8 cellular contexts compared by ENCODE assay signal in the genomic region with DNA sequence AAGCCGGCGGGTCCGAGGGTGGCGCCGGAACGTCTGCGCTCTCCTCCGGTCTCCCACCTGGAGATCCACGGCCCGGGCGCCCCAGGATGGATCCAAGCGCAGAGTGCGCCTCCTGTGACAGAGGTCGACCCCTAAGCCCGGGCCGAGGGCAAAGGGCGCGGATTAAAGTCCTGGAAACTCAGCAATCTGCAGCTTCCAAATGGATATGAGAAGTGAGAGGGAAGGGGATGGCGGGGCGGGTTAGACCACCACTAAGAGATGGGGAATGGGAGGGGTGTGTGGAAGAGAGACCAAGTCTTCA. TPM values are rescaled to one million over a fixed set of nuclear protein-coding genes. Genes with fewer than 3 reads are reported as not detected.
A peak's percentile ranks its signal among the peaks of the same experiment; 100 is the strongest.
DNase-seq lines count a peak whose midpoint lies in the region; ATAC-seq, FAIRE-seq and TF ChIP-seq lines count a peak whose summit lies in the region.

No MANE protein-coding gene starts in this region.

- H3K9me3 Mint-ChIP-seq in CD8-positive, alpha-beta T cell: no peaks in the 10 kb centered on the region

- H2AFZ ChIP-seq in fibroblast of lung (ENCODE audit: low read length): peak overlapping the region; percentile 69

- peak overlapping the region; percentile 76 for H3K27ac Mint-ChIP-seq in CD8-positive, alpha-beta T cell

- H3K27me3 Mint-ChIP-seq in CD8-positive, alpha-beta T cell (ENCODE audit: low read depth): no peaks in the 10 kb centered on the region

- DNase-seq in CD8-positive, alpha-beta T cell: no peak
- no peak for DNase-seq in RWPE1 (ENCODE audit: low spot score)
- no peak for DNase-seq in fibroblast of lung (ENCODE audit: low read depth in 2 of 2)
- peak in 1 of 6 donors; percentile 82 for DNase-seq in pancreas

- POLR2A ChIA-PET in CD8-positive, alpha-beta T cell (lab: Charles Lee): interaction anchor here (1.0 to 8.0 kb wide), 5 partner anchors 9 to 235 kb away, joined by 3 to 74 read pairs (median 36); a partner anchor contains a TSS
- POLR2A ChIA-PET in RWPE1 (lab: Yijun Ruan, JAX; ENCODE audit: low non-redundant PET): no interaction called here

- no peak for ATAC-seq in CD8-positive, alpha-beta T cell
- ATAC-seq in pancreas (peak in 2 of 4 donors; percentile 5 to 10), HG03175 (IDR thresholded peaks at IDR 0.05; ENCODE audit: unreplicated experiment) (no peak), HG02938 (IDR thresholded peaks at IDR 0.05; ENCODE audit: unreplicated experiment) (no peak), HG02885 (IDR thresholded peaks at IDR 0.05; ENCODE audit: poor library complexity, unreplicated experiment) (no peak), HG03432 (IDR thresholded peaks at IDR 0.05; ENCODE audit: unreplicated experiment) (no peak)

- FAIRE-seq in pancreas (lab: Jason Lieb, UNC): no peak

- intact Hi-C loops in CD8-positive, alpha-beta T cell (cut with DNase I, micrococcal nuclease): loop anchor here in 1 of 2 experiments (10.0 kb wide), 1 partner anchor 451 kb away; no protein-coding TSS in a partner anchor
- intact Hi-C loops in pancreas (cut with DNase I): no loop called here

- H3K27me3 ChIP-seq in CD8-positive, alpha-beta T cell (ENCODE audit: insufficient read depth, low read length): no peaks in the 10 kb centered on the region
- H3K27me3 ChIP-seq in fibroblast of lung (ENCODE audit: control insufficient read depth, insufficient read depth, low read length) (no peaks in the 10 kb centered on the region), pancreas (no peaks in the 10 kb centered on the region)

- CTCF ChIA-PET in CD8-positive, alpha-beta T cell (lab: Charles Lee): interaction anchor here (0.8 to 4.0 kb wide), 5 partner anchors 26 to 269 kb away, joined by 3 to 17 read pairs (median 4); a partner anchor contains a TSS
- CTCF ChIA-PET in RWPE1 (lab: Yijun Ruan, JAX): interaction anchor here (0.7 to 1.8 kb wide), 3 partner anchors 9 to 1297 kb away, joined by 3 to 5 read pairs (median 3); no protein-coding TSS in a partner anchor

- 21 to 28% methylated on average over 18 to 20 of the region's 20 CpGs for WGBS in pancreas, 2 donors

- peaks cover 53% of the 10 kb centered on the region for H3K4me1 ChIP-seq in CD8-positive, alpha-beta T cell (ENCODE audit: insufficient read depth, low read length)
- H3K4me1 ChIP-seq in fibroblast of lung (ENCODE audit: control insufficient read depth, extremely low read depth, insufficient read depth, low read length) (peaks cover 7% of the 10 kb centered on the region), pancreas (peaks cover 0 to 3% (median 0%) of the 10 kb centered on the region in 3 donors)

- H3K4me3 Mint-ChIP-seq in CD8-positive, alpha-beta T cell: peak overlapping the region; percentile 68

- no peaks in the 10 kb centered on the region for H4K20me1 ChIP-seq in fibroblast of lung (ENCODE audit: control insufficient read depth, extremely low read depth, insufficient read depth, low read length)

- peaks cover 23% of the 10 kb centered on the region for H3K36me3 Mint-ChIP-seq in CD8-positive, alpha-beta T cell

- H3K9me3 ChIP-seq in CD8-positive, alpha-beta T cell (ENCODE audit: low read length): no peaks in the 10 kb centered on the region
- no peaks in the 10 kb centered on the region for H3K9me3 ChIP-seq in fibroblast of lung (ENCODE audit: control insufficient read depth, insufficient read depth, low read depth, low read length)
- no peaks in the 10 kb centered on the region for H3K9me3 ChIP-seq in pancreas

- H3K36me3 ChIP-seq in CD8-positive, alpha-beta T cell (ENCODE audit: insufficient read depth, low read length): no peaks in the 10 kb centered on the region
- H3K36me3 ChIP-seq in fibroblast of lung (ENCODE audit: control insufficient read depth, insufficient read depth, low read length): peaks cover 14% of the 10 kb centered on the region
- H3K36me3 ChIP-seq in pancreas: no peaks in the 10 kb centered on the region

- H3K4me1 Mint-ChIP-seq in CD8-positive, alpha-beta T cell (ENCODE audit: low read depth): peaks cover 63% of the 10 kb centered on the region

- peak overlapping the region; percentile 72 for H3K9ac ChIP-seq in fibroblast of lung (ENCODE audit: insufficient read depth, low read length)

- H3K4me2 ChIP-seq in fibroblast of lung (ENCODE audit: extremely low read depth, insufficient read depth, low read length): peak overlapping the region; percentile 90

- TF ChIP-seq CTCF in CD8-positive, alpha-beta T cell (IDR thresholded peaks at IDR 0.05): no peak
- no peak for TF ChIP-seq CTCF in RWPE1 (conservative IDR thresholded peaks at IDR 0.05; ENCODE audit: low read depth)
- TF ChIP-seq CTCF in fibroblast of lung (conservative IDR thresholded peaks at IDR 0.05 in 1 of 2, IDR thresholded peaks at IDR 0.05 in 1 of 2; ENCODE audit: low read depth in 1 of 2, low read length in 2 of 2): no peak
- no peak for TF ChIP-seq CTCF in pancreas (IDR thresholded peaks at IDR 0.05)

- peaks cover 24% of the 10 kb centered on the region for H3K79me2 ChIP-seq in fibroblast of lung (ENCODE audit: control insufficient read depth, insufficient read depth, low read length)

- peak overlapping the region; percentile 57 for H3K4me3 ChIP-seq in CD8-positive, alpha-beta T cell (ENCODE audit: low read depth, low read length)
- H3K4me3 ChIP-seq in fibroblast of lung (replicated peaks in 1 of 4; ENCODE audit: control extremely low read depth in 1 of 4, insufficient read depth in 1 of 4, low read depth in 3 of 4, low read length in 4 of 4) (peak overlapping the region; percentile 60 to 93 (median 87)), pancreas (peak overlapping the region; percentile 53 to 78 (median 73))

- peak overlapping the region; percentile 55 for H3K27ac ChIP-seq in CD8-positive, alpha-beta T cell (ENCODE audit: low read depth, low read length)
- H3K27ac ChIP-seq in RWPE1 (peak overlapping the region; percentile 87), fibroblast of lung (ENCODE audit: insufficient read depth, low read length) (peak overlapping the region; percentile 80), pancreas (no peak overlapping the region)

RNA-seq across cellular contexts. Expression of a gene that starts 0.7 kb away (rescaled TPM):
- total RNA-seq in CD8-positive, alpha-beta T cell: 10 to 100 TPM; 68.0 to 76.4 TPM
- total RNA-seq in fibroblast of lung (30.8 and 53.5 TPM in 2 replicates), pancreas (10 to 100 TPM in 1 of 6 donors, 1 to 10 TPM in 5; 3.8 to 22.4 (median 5.2) TPM)
- polyA plus RNA-seq in fibroblast of lung (30.5 and 37.5 TPM in 2 replicates), pancreas (10 to 100 TPM; 36.3 to 38.2 TPM)
- polyA plus RNA-seq in fibroblast of lung (2012): 47.9 and 58.0 TPM in 2 replicates
- 95.6 and 113 TPM in 2 replicates for polyA minus RNA-seq in fibroblast of lung (ENCODE audit: low replicate concordance)

RNA-seq across cellular contexts. Expression of a gene that starts 15.7 kb away (rescaled TPM):
- 10 to 100 TPM; 22.8 to 23.9 TPM for total RNA-seq in CD8-positive, alpha-beta T cell
- total RNA-seq in fibroblast of lung (7.9 and 8.2 TPM in 2 replicates), pancreas (10 to 100 TPM in 2 of 6 donors, 1 to 10 TPM in 4; 7.1 to 10.5 (median 8.9) TPM)
- polyA plus RNA-seq in fibroblast of lung (5.4 and 5.5 TPM in 2 replicates), pancreas (10 to 100 TPM; 15.9 to 17.0 TPM)
- 5.2 and 5.3 TPM in 2 replicates for polyA plus RNA-seq in fibroblast of lung (2012)
- polyA minus RNA-seq in fibroblast of lung (ENCODE audit: low replicate concordance): 14.0 and 24.2 TPM in 2 replicates

RNA-seq across cellular contexts. Expression of a gene that starts 15.8 kb away (rescaled TPM):
- total RNA-seq in CD8-positive, alpha-beta T cell: 1 to 10 TPM; 1.3 to 1.4 TPM
- total RNA-seq in fibroblast of lung (5.0 and 8.5 TPM in 2 replicates), pancreas (1 to 10 TPM; 1.5 to 3.4 (median 2.0) TPM)
- polyA plus RNA-seq in fibroblast of lung (0.78 and 1.1 TPM in 2 replicates), pancreas (1 to 10 TPM; 1.1 to 3.3 TPM)
- 0.23 and 0.49 TPM in 2 replicates for polyA plus RNA-seq in fibroblast of lung (2012)
- polyA minus RNA-seq in fibroblast of lung (ENCODE audit: low replicate concordance): 0.30 TPM in 1 of 2 replicates, not detected in the other

RNA-seq across cellular contexts. Expression of a gene that starts 26.8 kb away (rescaled TPM):
- 10 to 100 TPM; 10.9 to 11.2 TPM for total RNA-seq in CD8-positive, alpha-beta T cell
- total RNA-seq in fibroblast of lung: 8.0 and 8.6 TPM in 2 replicates
- polyA plus RNA-seq in fibroblast of lung: 4.4 and 5.0 TPM in 2 replicates
- polyA plus RNA-seq in fibroblast of lung (2012): 3.6 and 3.9 TPM in 2 replicates
- polyA minus RNA-seq in fibroblast of lung (ENCODE audit: low replicate concordance): 2.3 and 5.1 TPM in 2 replicates
- total RNA-seq in pancreas: 1 to 10 TPM; 2.3 to 4.3 (median 2.8) TPM
- polyA plus RNA-seq in pancreas: 1 to 10 TPM; 2.2 to 3.9 TPM

Comparison
In these comparisons a context has a peak if more than half of its experiments do, and no peak if none do; other contexts are left out.
1. H3K27ac ChIP-seq: peak in CD8-positive, alpha-beta T cell (single experiment), RWPE1 (single experiment) and fibroblast of lung (single experiment); none in pancreas (0 of 4).
2. Peak in every context shown above with its lines, with median percentiles within 50 percentile points of each other: H3K4me3 ChIP-seq.